Comparison of ENCODE assay signal across 8 cellular contexts in genomic region chr1:226660410-226661182, GRCh38.
DNase-seq lines count a peak whose midpoint lies in the region; ATAC-seq and TF ChIP-seq lines count a peak whose summit lies in the region.

No MANE protein-coding gene starts in this region.

- no peaks in the 10 kb centered on the region for H3K9me3 ChIP-seq in CD8-positive, alpha-beta memory T cell (ENCODE audit: low read length)
- H3K9me3 ChIP-seq in duodenal mucosa (ENCODE audit: control insufficient read depth in 1 of 2, low read length in 2 of 2) = no peaks in the 10 kb centered on the region

- H3K36me3 Mint-ChIP-seq in CD8-positive, alpha-beta memory T cell = peaks cover 0 to 52% (median 2%) of the 10 kb centered on the region in 3 donors
- H3K36me3 Mint-ChIP-seq in nephron progenitor cell (ENCODE audit: low read depth) = no peaks in the 10 kb centered on the region

- TF ChIP-seq CTCF in nephron progenitor cell (IDR thresholded peaks at IDR 0.05) = no peak
- TF ChIP-seq CTCF in foreskin fibroblast (IDR thresholded peaks at IDR 0.05; ENCODE audit: low read depth, low read length) = no peak

- intact Hi-C loops in left colon (cut with DNase I, micrococcal nuclease) = no loop called here

- H3K9ac ChIP-seq in duodenal mucosa (ENCODE audit: low read depth in 1 of 2, low read length in 2 of 2) = peak overlapping the region in 1 of 2 donors; percentile 38

- H3K4me3 ChIP-seq in CD8-positive, alpha-beta memory T cell (ENCODE audit: low read length) = peak overlapping the region; percentile 1
- H3K4me3 ChIP-seq in duodenal mucosa (ENCODE audit: low read depth in 1 of 2, low read length in 2 of 2) (no peak overlapping the region), foreskin fibroblast (ENCODE audit: low read depth in 1 of 2, low read length in 2 of 2) (no peak overlapping the region)

- H3K4me1 Mint-ChIP-seq in CD8-positive, alpha-beta memory T cell = peaks cover 0 to 86% (median 68%) of the 10 kb centered on the region in 3 donors
- peaks cover 83% of the 10 kb centered on the region for H3K4me1 Mint-ChIP-seq in nephron progenitor cell

- POLR2A ChIA-PET in CD8-positive, alpha-beta memory T cell (lab: Charles Lee) = interaction anchor here (0.5 to 0.6 kb wide), 2 partner anchors 9 to 155 kb away, joined by 3 to 4 read pairs; no protein-coding TSS in a partner anchor

- no peaks in the 10 kb centered on the region for H3K36me3 ChIP-seq in CD8-positive, alpha-beta memory T cell (ENCODE audit: insufficient read depth, low read length)
- no peaks in the 10 kb centered on the region for H3K36me3 ChIP-seq in duodenal mucosa (ENCODE audit: control insufficient read depth in 1 of 2, insufficient read depth in 2 of 2, low read length in 2 of 2)

- peak overlapping the region; percentile 8 to 91 (median 69) for H3K4me3 Mint-ChIP-seq in CD8-positive, alpha-beta memory T cell
- no peak overlapping the region for H3K4me3 Mint-ChIP-seq in nephron progenitor cell

- H3K27me3 Mint-ChIP-seq in CD8-positive, alpha-beta memory T cell = no peaks in the 10 kb centered on the region
- peaks cover 10% of the 10 kb centered on the region for H3K27me3 Mint-ChIP-seq in nephron progenitor cell (ENCODE audit: low read depth, poor library complexity)

- DNase-seq in CD8-positive, alpha-beta memory T cell = no peak
- DNase-seq in NCI-H345 (lab: John Stamatoyannopoulos, UW) = peak; percentile 78
- no peak for DNase-seq in nephron progenitor cell
- DNase-seq in Ammon's horn (ENCODE audit: low spot score) = no peak
- DNase-seq in D341Med (ENCODE audit: low spot score) = no peak
- no peak for DNase-seq in left colon
- no peak for DNase-seq in foreskin fibroblast

- H3K4me1 ChIP-seq in CD8-positive, alpha-beta memory T cell (ENCODE audit: insufficient read depth, low read length) = peaks cover 26% of the 10 kb centered on the region
- peaks cover 59 to 79% of the 10 kb centered on the region in 2 donors for H3K4me1 ChIP-seq in duodenal mucosa (ENCODE audit: control insufficient read depth in 1 of 2, insufficient read depth in 2 of 2, low read length in 2 of 2)

- no peaks in the 10 kb centered on the region for H3K27me3 ChIP-seq in CD8-positive, alpha-beta memory T cell (ENCODE audit: insufficient read depth, low read length, poor library complexity, severe bottlenecking)
- H3K27me3 ChIP-seq in duodenal mucosa (ENCODE audit: control insufficient read depth in 1 of 2, insufficient read depth in 2 of 2, low read length in 2 of 2) = no peaks in the 10 kb centered on the region

- peak overlapping the region; percentile 12 for H3K27ac ChIP-seq in CD8-positive, alpha-beta memory T cell (ENCODE audit: low read depth, low read length)
- H3K27ac ChIP-seq in duodenal mucosa (ENCODE audit: low read depth, low read length) = peak overlapping the region; percentile 60

- no peaks in the 10 kb centered on the region for H3K9me3 Mint-ChIP-seq in CD8-positive, alpha-beta memory T cell
- H3K9me3 Mint-ChIP-seq in nephron progenitor cell = no peaks in the 10 kb centered on the region

- CTCF ChIA-PET in CD8-positive, alpha-beta memory T cell (lab: Charles Lee) = interaction anchor here (1.2 to 3.2 kb wide), 3 partner anchors 10 to 27 kb away, joined by 3 to 14 read pairs (median 7); no protein-coding TSS in a partner anchor

- H3K27ac Mint-ChIP-seq in CD8-positive, alpha-beta memory T cell = peak overlapping the region in 7 of 8 donors; percentile 89 to 99 (median 98)
- peak overlapping the region; percentile 81 for H3K27ac Mint-ChIP-seq in nephron progenitor cell

- no peak for ATAC-seq in left colon
